ENCODE assay signal across 9 cellular contexts in the genomic region with DNA sequence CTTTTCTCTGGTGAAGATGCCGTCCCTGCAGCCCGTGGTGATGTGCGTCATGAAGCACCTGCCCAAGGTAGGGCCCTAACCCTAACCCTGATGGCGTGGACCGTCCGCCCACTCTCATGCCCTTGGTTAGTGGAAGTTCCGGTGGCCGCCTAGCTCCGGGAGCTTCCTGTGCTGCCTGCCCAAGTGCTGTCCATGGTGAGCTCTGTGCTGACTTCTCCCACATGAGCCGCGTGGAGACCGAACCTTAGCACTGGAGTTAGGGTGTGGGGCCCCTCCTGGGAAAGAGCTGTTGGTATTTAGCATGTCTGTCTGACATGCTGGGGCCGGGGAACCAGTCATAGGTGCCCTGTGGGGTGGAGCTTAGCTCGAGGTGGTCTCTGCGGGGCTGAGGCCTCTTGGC. TPM values are rescaled to one million over a fixed set of nuclear protein-coding genes. Genes with fewer than 3 reads are reported as not detected.
DNase-seq lines count a peak whose midpoint lies in the region; ATAC-seq, FAIRE-seq and TF ChIP-seq lines count a peak whose summit lies in the region.
"Had no signal": no experiment of that assay in that cellular context is flagged by ENCODE, and none has a peak within 500 bp of the region (broad histone marks: within the 10 kb centered on the region; RNA-seq: fewer than 3 reads in every experiment).

No MANE protein-coding gene starts in this region.

- H3K4me1 Mint-ChIP-seq in naive B cell: peaks cover 5 to 27% (median 22%) of the 10 kb centered on the region in 3 donors

- no peak for DNase-seq in AG04450 (ENCODE audit: low read depth, low spot score)
- no peak for DNase-seq in bronchial epithelial cell (ENCODE audit: low read depth)
- no peak for DNase-seq in naive B cell
- DNase-seq in activated gamma-delta T cell treated with Interleukin-2 at 50 U/mL for 16 hours: no peak
- DNase-seq in NCI-H1436 (lab: John Stamatoyannopoulos, UW): no peak
- no peak for DNase-seq in NOMO-1 treated with DMSO at 0.1 percent for 48 hours (lab: John Stamatoyannopoulos, UW; ENCODE audit: unreplicated experiment)

- POLR2A ChIA-PET in AG04450 (lab: Yijun Ruan, JAX): interaction anchor here (0.8 to 8.8 kb wide), 3 partner anchors 10 to 167 kb away, joined by 3 to 146 read pairs (median 3); partner anchors contain the start of genes EXD3, NOXA1 and TUBB4B

- no peaks in the 10 kb centered on the region for H3K36me3 Mint-ChIP-seq in naive B cell

- no peak for FAIRE-seq in bronchial epithelial cell (lab: Jason Lieb, UNC)
- FAIRE-seq: TTC549 had no signal

- no peak overlapping the region for H3K9ac ChIP-seq in HUES64 (ENCODE audit: low read depth, low read length)

- CTCF ChIA-PET in AG04450 (lab: Charles Lee): interaction anchor here (1.3 to 1.7 kb wide), 2 partner anchors 19 to 167 kb away, joined by 3 to 7 read pairs; partner anchors contain the start of gene EXD3

- H3K9me3 Mint-ChIP-seq in naive B cell: no peaks in the 10 kb centered on the region

- ATAC-seq in naive B cell (ENCODE audit: low read depth in 2 of 2): no peak
- ATAC-seq in HG02885 (IDR thresholded peaks at IDR 0.05; ENCODE audit: poor library complexity, unreplicated experiment): no peak

- no peak overlapping the region for H3K27ac Mint-ChIP-seq in naive B cell

- peaks cover 5% of the 10 kb centered on the region; the same call in 1 of the 2 replicates for H3K4me1 ChIP-seq in HUES64 (ENCODE audit: insufficient read depth, low read length)

- H3K4me3 ChIP-seq in AG04450 (ENCODE audit: low read depth, low read length): peak overlapping the region; percentile 96
- H3K4me3 ChIP-seq in HUES64 (ENCODE audit: low read length): peak overlapping the region; percentile 93
- H3K4me3 ChIP-seq in bronchial epithelial cell (ENCODE audit: low read depth, low read length): peak overlapping the region; percentile 89

- H3K36me3 ChIP-seq in HUES64 (ENCODE audit: insufficient read depth, low read length) (peaks cover 25% of the 10 kb centered on the region), bronchial epithelial cell (ENCODE audit: control insufficient read depth, insufficient read depth, low read length) (peaks cover 9% of the 10 kb centered on the region)

- H3K4me3 Mint-ChIP-seq in naive B cell: peak overlapping the region; percentile 81 to 95 (median 90)

- TF ChIP-seq CTCF in AG04450 (IDR thresholded peaks at IDR 0.05; ENCODE audit: low read depth, low read length) (no peak), bronchial epithelial cell (IDR thresholded peaks at IDR 0.05; ENCODE audit: insufficient read depth, low read length, severe bottlenecking) (no peak)

- no peaks in the 10 kb centered on the region for H3K27me3 Mint-ChIP-seq in naive B cell

- H3K27ac ChIP-seq in AG04450 (ENCODE audit: low read depth, low read length) (peak overlapping the region; percentile 31), HUES64 (ENCODE audit: low read depth, low read length) (no peak overlapping the region)

- H3K9me3 ChIP-seq in AG04450 (ENCODE audit: control insufficient read depth, insufficient read depth, low read length) (no peaks in the 10 kb centered on the region; the same call in 1 of the 2 replicates), HUES64 (ENCODE audit: insufficient read depth, low read depth, low read length) (no peaks in the 10 kb centered on the region)

- H3K27me3 ChIP-seq in AG04450 (ENCODE audit: control insufficient read depth, insufficient read depth, low read length): no peaks in the 10 kb centered on the region
- H3K27me3 ChIP-seq in HUES64 (ENCODE audit: insufficient read depth, low read length): no peaks in the 10 kb centered on the region
- H3K27me3 ChIP-seq in bronchial epithelial cell (ENCODE audit: control insufficient read depth, insufficient read depth, low read length): no peaks in the 10 kb centered on the region

- 93% methylated on average over 15 of the region's 15 CpGs for WGBS in HUES64

RNA-seq across cellular contexts. Expression of gene NELFB, which starts 1.2 kb away (rescaled TPM):
- polyA plus RNA-seq in AG04450 (2011; rRNA removed) (27.1 and 38.7 TPM in 2 replicates), naive B cell (ENCODE audit: low read depth in 6 of 6) (10 to 100 TPM; 23.5 to 37.8 (median 27.2) TPM)
- 21.9 and 23.5 TPM in 2 replicates for polyA minus RNA-seq in AG04450 (2011; rRNA and poly(A)+ RNA removed)
- polyA plus RNA-seq in HUES64 (2013, experiment 1 of 2): 46.6 TPM
- polyA plus RNA-seq in HUES64 (2013, experiment 2 of 2): 44.0 TPM
- total RNA-seq in bronchial epithelial cell: 59.8 and 67.9 TPM in 2 replicates

RNA-seq across cellular contexts. Expression of gene STPG3, which starts 5.3 kb away (rescaled TPM):
- polyA plus RNA-seq in AG04450 (2011; rRNA removed) (not detected in 2 replicates), naive B cell (ENCODE audit: low read depth in 6 of 6) (not detected)
- polyA minus RNA-seq in AG04450 (2011; rRNA and poly(A)+ RNA removed): not detected in 2 replicates
- not detected for polyA plus RNA-seq in HUES64 (2013, experiment 1 of 2)
- not detected for polyA plus RNA-seq in HUES64 (2013, experiment 2 of 2)
- total RNA-seq in bronchial epithelial cell: not detected in 2 replicates

RNA-seq across cellular contexts. Expression of gene TUBB4B, which starts 15.3 kb away (rescaled TPM):
- polyA plus RNA-seq in AG04450 (2011; rRNA removed) (223 and 262 TPM in 2 replicates), naive B cell (ENCODE audit: low read depth in 6 of 6) (10 to 100 TPM; 22.7 to 53.2 (median 40.2) TPM)
- polyA minus RNA-seq in AG04450 (2011; rRNA and poly(A)+ RNA removed): 180 and 232 TPM in 2 replicates
- 261 TPM for polyA plus RNA-seq in HUES64 (2013, experiment 1 of 2)
- polyA plus RNA-seq in HUES64 (2013, experiment 2 of 2): 276 TPM
- 82.7 and 193 TPM in 2 replicates for total RNA-seq in bronchial epithelial cell

RNA-seq across cellular contexts. Expression of gene TOR4A, which starts 21.2 kb away (rescaled TPM):
- polyA plus RNA-seq in AG04450 (2011; rRNA removed): 14.1 and 18.7 TPM in 2 replicates
- polyA minus RNA-seq in AG04450 (2011; rRNA and poly(A)+ RNA removed): 10.9 and 14.8 TPM in 2 replicates
- polyA plus RNA-seq in HUES64 (2013, experiment 1 of 2): 7.3 TPM
- 8.5 TPM for polyA plus RNA-seq in HUES64 (2013, experiment 2 of 2)
- 18.7 and 25.0 TPM in 2 replicates for total RNA-seq in bronchial epithelial cell
- polyA plus RNA-seq in naive B cell (ENCODE audit: low read depth in 6 of 6): 1 to 10 TPM; 2.4 to 6.2 (median 4.1) TPM

RNA-seq across cellular contexts. Expression of gene SLC34A3, which starts 25.7 kb away (rescaled TPM):
- polyA plus RNA-seq in AG04450 (2011; rRNA removed) (not detected in 2 replicates), naive B cell (ENCODE audit: low read depth in 6 of 6) (not detected)
- not detected in 2 replicates for polyA minus RNA-seq in AG04450 (2011; rRNA and poly(A)+ RNA removed)
- polyA plus RNA-seq in HUES64 (2013, experiment 1 of 2): not detected
- not detected for polyA plus RNA-seq in HUES64 (2013, experiment 2 of 2)
- total RNA-seq in bronchial epithelial cell: not detected in 2 replicates
